6 cellular contexts compared by ENCODE assay signal in genomic region chr22:37906364-37907008, GRCh38. TPM values are rescaled to one million over a fixed set of nuclear protein-coding genes. Genes with fewer than 3 reads are reported as not detected.
DNase-seq lines count a peak whose midpoint lies in the region; ATAC-seq, FAIRE-seq and TF ChIP-seq lines count a peak whose summit lies in the region.

No MANE protein-coding gene starts in this region.

- peak overlapping the region; percentile 76 for H3K27ac ChIP-seq in mesodermal cell (ENCODE audit: low read depth, low read length, severe bottlenecking)

- H3K27ac Mint-ChIP-seq in activated naive CD4-positive, alpha-beta T cell treated with anti-CD3 and anti-CD28 coated beads, Interleukin-2, amount 50 U/mL, for 72 hours: peak overlapping the region; percentile 29 to 46

- H3K9me3 Mint-ChIP-seq in activated naive CD4-positive, alpha-beta T cell treated with anti-CD3 and anti-CD28 coated beads, Interleukin-2, amount 50 U/mL, for 72 hours: no peaks in the 10 kb centered on the region

- peaks cover 28% of the 10 kb centered on the region for H3K4me1 ChIP-seq in mesodermal cell (ENCODE audit: control insufficient read depth, insufficient read depth, low read length, poor library complexity, severe bottlenecking)

- peak; percentile 27 for ATAC-seq in HG03280 (IDR thresholded peaks at IDR 0.05; ENCODE audit: unreplicated experiment)
- peak; percentile 15 to 32 for ATAC-seq in activated naive CD4-positive, alpha-beta T cell treated with anti-CD3 and anti-CD28 coated beads, Interleukin-2, amount 50 U/mL, for 72 hours

- H3K36me3 Mint-ChIP-seq in activated naive CD4-positive, alpha-beta T cell treated with anti-CD3 and anti-CD28 coated beads, Interleukin-2, amount 50 U/mL, for 72 hours: no peaks in the 10 kb centered on the region

- DNase-seq in GM12892 (ENCODE audit: insufficient read length): peak; percentile 69
- DNase-seq in activated naive CD4-positive, alpha-beta T cell treated with anti-CD3 and anti-CD28 coated beads, Interleukin-2, amount 50 U/mL, for 72 hours (ENCODE audit: low spot score in 2 of 2): peak in 1 of 2 donors; percentile 62
- no peak for DNase-seq in dermis blood vessel endothelial cell
- no peak for DNase-seq in DMS153 treated with DMSO at 0.1 percent for 48 hours (lab: John Stamatoyannopoulos, UW; ENCODE audit: unreplicated experiment)

- peak; percentile 73 for FAIRE-seq in GM12892 (lab: Jason Lieb, UNC)

- 1% methylated on average over 40 to 53 of the region's 75 CpGs for WGBS in mesodermal cell (ENCODE audit: insufficient coverage in 2 of 2), 2 experiments

- H3K4me3 ChIP-seq in mesodermal cell (ENCODE audit: extremely low read depth, insufficient read depth, low read length, poor library complexity, severe bottlenecking): peak overlapping the region; percentile 63

- no peaks in the 10 kb centered on the region for H3K9me3 ChIP-seq in mesodermal cell (ENCODE audit: control insufficient read depth, low read length)

- no peak for TF ChIP-seq POLR2A in GM12892 (IDR thresholded peaks at IDR 0.05; ENCODE audit: low read depth, low read length)

- H3K36me3 ChIP-seq in mesodermal cell (ENCODE audit: control insufficient read depth, insufficient read depth, low read length): peaks cover 34% of the 10 kb centered on the region

RNA-seq across cellular contexts. Expression of gene MICALL1, which starts 0.4 kb away (rescaled TPM):
- 4.0 TPM for polyA plus RNA-seq in GM12892 (2012; ENCODE audit: missing spikeins)
- total RNA-seq in activated naive CD4-positive, alpha-beta T cell treated with anti-CD3 and anti-CD28 coated beads, Interleukin-2, amount 50 U/mL, for 72 hours: 10 to 100 TPM; 13.9 to 16.5 TPM
- polyA plus RNA-seq in mesodermal cell (2013, experiment 1 of 2): 49.6 TPM
- polyA plus RNA-seq in mesodermal cell (2013, experiment 2 of 2): 41.5 TPM
- 36.4 and 52.7 TPM in 2 replicates for total RNA-seq in dermis blood vessel endothelial cell

RNA-seq across cellular contexts. Expression of gene C22orf23, which starts 46.9 kb away (rescaled TPM):
- 0.70 TPM for polyA plus RNA-seq in GM12892 (2012; ENCODE audit: missing spikeins)
- total RNA-seq in activated naive CD4-positive, alpha-beta T cell treated with anti-CD3 and anti-CD28 coated beads, Interleukin-2, amount 50 U/mL, for 72 hours: not detected
- polyA plus RNA-seq in mesodermal cell (2013, experiment 1 of 2): 0.70 TPM
- 0.91 TPM for polyA plus RNA-seq in mesodermal cell (2013, experiment 2 of 2)
- 0.05 TPM in 1 of 2 replicates, not detected in the other for total RNA-seq in dermis blood vessel endothelial cell

RNA-seq across cellular contexts. Expression of gene POLR2F, which starts 47.0 kb away (rescaled TPM):
- polyA plus RNA-seq in GM12892 (2012; ENCODE audit: missing spikeins): 74.4 TPM
- 10 to 100 TPM; 55.3 to 70.3 TPM for total RNA-seq in activated naive CD4-positive, alpha-beta T cell treated with anti-CD3 and anti-CD28 coated beads, Interleukin-2, amount 50 U/mL, for 72 hours
- polyA plus RNA-seq in mesodermal cell (2013, experiment 1 of 2): 121 TPM
- 107 TPM for polyA plus RNA-seq in mesodermal cell (2013, experiment 2 of 2)
- 46.6 and 48.7 TPM in 2 replicates for total RNA-seq in dermis blood vessel endothelial cell

RNA-seq across cellular contexts. Expression of gene EIF3L, which starts 57.3 kb away (rescaled TPM):
- 599 TPM for polyA plus RNA-seq in GM12892 (2012; ENCODE audit: missing spikeins)
- 1,000 to 10,000 TPM in 1 of 2 donors, 100 to 1,000 TPM in 1; 699 to 1,046 TPM for total RNA-seq in activated naive CD4-positive, alpha-beta T cell treated with anti-CD3 and anti-CD28 coated beads, Interleukin-2, amount 50 U/mL, for 72 hours
- polyA plus RNA-seq in mesodermal cell (2013, experiment 1 of 2): 396 TPM
- polyA plus RNA-seq in mesodermal cell (2013, experiment 2 of 2): 387 TPM
- 358 and 454 TPM in 2 replicates for total RNA-seq in dermis blood vessel endothelial cell
